Comparison of ENCODE assay signal across 12 cellular contexts in genomic region chr3:69865920-69866679, GRCh38.
DNase-seq lines count a peak whose midpoint lies in the region; ATAC-seq and TF ChIP-seq lines count a peak whose summit lies in the region.
"Had no signal": no experiment of that assay in that cellular context is flagged by ENCODE, and none has a peak within 500 bp of the region (broad histone marks: within the 10 kb centered on the region; RNA-seq: fewer than 3 reads in every experiment).

No MANE protein-coding gene starts in this region.

- H3K9me3 ChIP-seq in right lobe of liver (no peaks in the 10 kb centered on the region), testis (no peaks in the 10 kb centered on the region)

- 45% methylated on average over 6 of the region's 10 CpGs for WGBS in right lobe of liver (ENCODE audit: insufficient coverage, low coverage, low lambda C conversion rate, missing lambda C conversion rate)
- 25 to 27% methylated on average over 9 to 10 of the region's 10 CpGs for WGBS in testis, 2 donors

- H3K4me1 ChIP-seq in right lobe of liver (no peaks in the 10 kb centered on the region), testis (no peaks in the 10 kb centered on the region)

- TF ChIP-seq CTCF in LNCaP clone FGC (IDR thresholded peaks at IDR 0.05; ENCODE audit: control insufficient read depth, extremely low read depth, insufficient read depth), result no peak
- TF ChIP-seq CTCF in epithelial cell of esophagus (IDR thresholded peaks at IDR 0.05; ENCODE audit: insufficient read depth, low read depth, low read length, missing control alignments), result no peak
- no peak for TF ChIP-seq CTCF in right lobe of liver (IDR thresholded peaks at IDR 0.05)
- no peak for TF ChIP-seq CTCF in testis (IDR thresholded peaks at IDR 0.05)

- no peaks in the 10 kb centered on the region for H3K27me3 ChIP-seq in right lobe of liver
- no peaks in the 10 kb centered on the region for H3K27me3 ChIP-seq in testis

- intact Hi-C loops in right lobe of liver (cut with DNase I) (no loop called here), testis (cut with DNase I; ENCODE audit: low total_unique reads) (no loop called here)

- no peak overlapping the region for H3K4me3 ChIP-seq in LNCaP clone FGC (ENCODE audit: low read depth, low read length)
- H3K4me3 ChIP-seq in epithelial cell of esophagus (ENCODE audit: low read length), result peak overlapping the region; percentile 55
- H3K4me3 ChIP-seq in right lobe of liver, result peak overlapping the region in 2 of 3 donors; percentile 16 to 28
- H3K4me3 ChIP-seq in testis, result no peak overlapping the region

- H3K36me3 ChIP-seq in right lobe of liver (no peaks in the 10 kb centered on the region), testis (ENCODE audit: low read depth, missing control alignments) (no peaks in the 10 kb centered on the region)
- H3K36me3 ChIP-seq: WERI-Rb-1 had no signal

- peak; percentile 30 for DNase-seq in LNCaP clone FGC (ENCODE audit: low read depth)
- peak; percentile 65 for DNase-seq in epithelial cell of esophagus (ENCODE audit: low read depth)
- DNase-seq in right lobe of liver, result peak in 2 of 3 donors; percentile 34 to 81
- peak; percentile 20 for DNase-seq in testis
- DNase-seq in activated CD4-positive, alpha-beta T cell treated with anti-CD3 and anti-CD28 coated beads for 4 hours, result no peak
- DNase-seq in NCI-H510A (lab: John Stamatoyannopoulos, UW), result no peak
- no peak for DNase-seq in NCI-H1105 treated with DMSO at 0.1 percent for 48 hours (lab: John Stamatoyannopoulos, UW)
- DNase-seq in activated CD4-positive, alpha-beta T cell treated with anti-CD3 and anti-CD28 coated beads for 48 hours, result no peak
- DNase-seq: anterior cingulate cortex, immature natural killer cell, NCI-H226, WERI-Rb-1 had no signal

- no peak for TF ChIP-seq POLR2A in right lobe of liver (IDR thresholded peaks at IDR 0.05)
- no peak for TF ChIP-seq POLR2A in testis (IDR thresholded peaks at IDR 0.05)

- peak; percentile 96 to 98 (median 98) for ATAC-seq in right lobe of liver

- no peak overlapping the region for H3K27ac ChIP-seq in right lobe of liver
- no peak overlapping the region for H3K27ac ChIP-seq in testis
- H3K27ac ChIP-seq: WERI-Rb-1 had no signal

Comparison
In these comparisons a context has a peak if more than half of its experiments do, and no peak if none do; other contexts are left out.
1. DNase-seq: peak in LNCaP clone FGC (single experiment), epithelial cell of esophagus (single experiment), right lobe of liver (2 of 3) and testis (single experiment); none in activated CD4-positive, alpha-beta T cell treated with anti-CD3 and anti-CD28 coated beads for 4 hours (0 of 2), NCI-H510A (single experiment), NCI-H1105 treated with DMSO at 0.1 percent for 48 hours (single experiment) and activated CD4-positive, alpha-beta T cell treated with anti-CD3 and anti-CD28 coated beads for 48 hours (single experiment).
2. H3K4me3 ChIP-seq: peak in epithelial cell of esophagus (single experiment) and right lobe of liver (2 of 3); none in LNCaP clone FGC (single experiment) and testis (0 of 2).